In genomic region chr6:168154263-168154917, GRCh38 we compare ENCODE assay signal across 2 cellular contexts.
A peak's percentile ranks its signal among the peaks of the same experiment; 100 is the strongest.
TF ChIP-seq lines count a peak whose summit lies in the region.

No MANE protein-coding gene starts in this region.

TF ChIP-seq in GM23338, 12 proteins besides CTCF, POLR2A, EP300 and RAD21 (continued from another document):
- no peak for TF ChIP-seq ETS1 (IDR thresholded peaks at IDR 0.05)

TF ChIP-seq in liver, 16 proteins besides CTCF, POLR2A, EP300 and RAD21 (continued from another document):
- TF ChIP-seq MAX (IDR thresholded peaks at IDR 0.05) = no peak
- peak; percentile 67 to 70 for TF ChIP-seq HNF4A (conservative IDR thresholded peaks at IDR 0.05)
- TF ChIP-seq REST (IDR thresholded peaks at IDR 0.05) = no peak
- no peak for TF ChIP-seq ZBTB33 (IDR thresholded peaks at IDR 0.05)
- TF ChIP-seq GABPA (IDR thresholded peaks at IDR 0.05 in 1 of 2, conservative IDR thresholded peaks at IDR 0.05 in 1 of 2) = no peak
- no peak for TF ChIP-seq TAF1 (conservative IDR thresholded peaks at IDR 0.05)
- peak; percentile 61 to 63 for TF ChIP-seq RXRA (IDR thresholded peaks at IDR 0.05)
- TF ChIP-seq YY1 (IDR thresholded peaks at IDR 0.05) = peak; percentile 29
- peak; percentile 62 for TF ChIP-seq SP1 (IDR thresholded peaks at IDR 0.05)
- TF ChIP-seq FOXA2 (IDR thresholded peaks at IDR 0.05) = peak; percentile 63
- no peak for TF ChIP-seq EGR1 (IDR thresholded peaks at IDR 0.05; ENCODE audit: low read depth in 2 of 2)
- TF ChIP-seq FOXA1 (IDR thresholded peaks at IDR 0.05) = no peak
- TF ChIP-seq ATF3 (IDR thresholded peaks at IDR 0.05) = no peak
